In genomic region chr16:4333308-4333638, GRCh38 we compare ENCODE assay signal across 26 cellular contexts. TPM values are rescaled to one million over a fixed set of nuclear protein-coding genes. Genes with fewer than 3 reads are reported as not detected.
A peak's percentile ranks its signal among the peaks of the same experiment; 100 is the strongest.
DNase-seq lines count a peak whose midpoint lies in the region; ATAC-seq, FAIRE-seq and TF ChIP-seq lines count a peak whose summit lies in the region.
"Had no signal": no experiment of that assay in that cellular context is flagged by ENCODE, and none has a peak within 500 bp of the region (broad histone marks: within the 10 kb centered on the region; RNA-seq: fewer than 3 reads in every experiment).

No MANE protein-coding gene starts in this region.

- BruUV-seq in IMR-90 (replicated peaks; lab: Mats Ljungman, UMichigan): no TSS peak

- H3K4ac ChIP-seq in IMR-90 (ENCODE audit: low read depth, low read length) (no peak overlapping the region), neuronal stem cell (ENCODE audit: low read length) (no peak overlapping the region)

- no peak overlapping the region for H2BK20ac ChIP-seq in IMR-90 (ENCODE audit: low read depth, low read length)

- H3K27ac ChIP-seq in A549 (no peak overlapping the region), IMR-90 (ENCODE audit: insufficient read depth, low read length) (no peak overlapping the region), neuronal stem cell (replicated peaks; ENCODE audit: low read length) (no peak overlapping the region)
- H3K27ac ChIP-seq: 22Rv1, BLaER1 had no signal

- no peak overlapping the region for H4K91ac ChIP-seq in IMR-90 (ENCODE audit: insufficient read depth, low read depth, low read length)
- H4K91ac ChIP-seq in neuronal stem cell (ENCODE audit: low read depth, low read length, poor library complexity): no peak overlapping the region

- H2BK5ac ChIP-seq in IMR-90 (ENCODE audit: low read depth, low read length, poor library complexity, severe bottlenecking) (no peak overlapping the region), neuronal stem cell (ENCODE audit: low read length) (peak overlapping the region; percentile 84)

- DNase-seq in A549 (ENCODE audit: low read depth in 1 of 2, low spot score in 1 of 2) (no peak), IMR-90 (no peak), neuronal stem cell (ENCODE audit: low spot score) (no peak), Right ventricle myocardium superior (no peak), NCI-H128 (lab: John Stamatoyannopoulos, UW; ENCODE audit: unreplicated experiment) (no peak)
- DNase-seq in activated CD8-positive, alpha-beta memory T cell treated with anti-CD3 and anti-CD28 coated beads, Interleukin-2, amount 10 ng/mL, durations not matched to agents 7 days and 5 days: no peak
- DNase-seq: ACHN; BE2C; C1 segment of cervical spinal cord; CD4-positive, alpha-beta memory T cell; CD4-positive, CD25-positive, alpha-beta regulatory T cell; CD8-positive, alpha-beta memory T cell; COR-L47; DMS 273 treated with DMSO at 0.1 percent for 48 hours; DMS153; DMS53; DMS79; DND-41; EL; GDM1 had no signal

- H3K9me3 ChIP-seq in A549 (no peaks in the 10 kb centered on the region), IMR-90 (ENCODE audit: control insufficient read depth, insufficient read depth, low read length) (no peaks in the 10 kb centered on the region), neuronal stem cell (replicated peaks in 1 of 2; ENCODE audit: control insufficient read depth in 2 of 2, insufficient read depth in 1 of 2, low read depth in 1 of 2, low read length in 2 of 2) (no peaks in the 10 kb centered on the region)
- H3K9me3 ChIP-seq: BE2C, BLaER1 had no signal

- no peak overlapping the region for H3K56ac ChIP-seq in IMR-90 (ENCODE audit: extremely low read depth, insufficient read depth, low read length)

- TF ChIP-seq POLR2A in A549 (IDR thresholded peaks at IDR 0.05; ENCODE audit: low read length) (no peak), IMR-90 (IDR thresholded peaks at IDR 0.05; ENCODE audit: low read depth, low read length) (no peak)

- H2AK5ac ChIP-seq in IMR-90 (ENCODE audit: low read depth, low read length) (no peak overlapping the region), neuronal stem cell (ENCODE audit: low read depth, low read length) (peak overlapping the region; percentile 70)

- no peak overlapping the region for H3K27ac Mint-ChIP-seq in activated CD8-positive, alpha-beta memory T cell treated with anti-CD3 and anti-CD28 coated beads, Interleukin-2, amount 10 ng/mL, durations not matched to agents 7 days and 5 days
- H3K27ac Mint-ChIP-seq: CD14-positive monocyte; CD4-positive, CD25-positive, alpha-beta regulatory T cell had no signal

- peaks cover 35% of the 10 kb centered on the region for H3K36me3 ChIP-seq in IMR-90 (ENCODE audit: control insufficient read depth, insufficient read depth, low read length)
- H3K36me3 ChIP-seq in neuronal stem cell (replicated peaks in 1 of 2; ENCODE audit: control insufficient read depth in 2 of 2, insufficient read depth in 2 of 2, low read length in 2 of 2): peaks cover 17 to 58% of the 10 kb centered on the region in 2 donors

- FAIRE-seq in A549 (lab: Jason Lieb, UNC): no peak
- FAIRE-seq: GM12878, GM12892, GM18507 had no signal

- H3K4me1 Mint-ChIP-seq in activated CD8-positive, alpha-beta memory T cell treated with anti-CD3 and anti-CD28 coated beads, Interleukin-2, amount 10 ng/mL, durations not matched to agents 7 days and 5 days: peaks cover 2% of the 10 kb centered on the region

- H2BK15ac ChIP-seq in IMR-90 (ENCODE audit: low read depth, low read length): no peak overlapping the region
- H2BK15ac ChIP-seq in neuronal stem cell (ENCODE audit: low read length): no peak overlapping the region

- H3K18ac ChIP-seq in IMR-90 (ENCODE audit: low read depth, low read length): no peak overlapping the region
- H3K18ac ChIP-seq in neuronal stem cell (ENCODE audit: low read length): no peak overlapping the region

- intact Hi-C loops in IMR-90 (cut with micrococcal nuclease): loop anchor here (5.0 kb wide), 1 partner anchor 216 kb away; the partner anchor contains the start of gene ADCY9
- intact Hi-C loops in Right ventricle myocardium superior (cut with DNase I): no loop called here

- no peak overlapping the region for H3K14ac ChIP-seq in IMR-90 (replicated peaks; ENCODE audit: low read depth, low read length)
- peak overlapping the region; percentile 63 for H3K14ac ChIP-seq in neuronal stem cell (ENCODE audit: low read length)

- no peak for TF ChIP-seq RAD21 in A549 (conservative IDR thresholded peaks at IDR 0.05 in 1 of 2, IDR thresholded peaks at IDR 0.05 in 1 of 2)
- no peak for TF ChIP-seq RAD21 in IMR-90 (IDR thresholded peaks at IDR 0.05; ENCODE audit: low read length)

- H2BK120ac ChIP-seq in IMR-90 (ENCODE audit: low read depth, low read length): no peak overlapping the region
- no peak overlapping the region for H2BK120ac ChIP-seq in neuronal stem cell (ENCODE audit: low read depth, low read length)

- no peak overlapping the region for H2BK12ac ChIP-seq in neuronal stem cell (ENCODE audit: low read length)

- H3K27me3 ChIP-seq in IMR-90 (ENCODE audit: control insufficient read depth, insufficient read depth, low read length): no peaks in the 10 kb centered on the region
- no peaks in the 10 kb centered on the region for H3K27me3 ChIP-seq in neuronal stem cell (ENCODE audit: control insufficient read depth in 3 of 3, insufficient read depth in 3 of 3, low read depth in 1 of 3, low read length in 3 of 3)
- H3K27me3 ChIP-seq: BE2C, BLaER1 had no signal

- POLR2A ChIA-PET in A549 (lab: Yijun Ruan, JAX) (no interaction called here), IMR-90 (lab: Charles Lee; ENCODE audit: unreplicated experiment) (no interaction called here)

- ATAC-seq in A549 (no peak), IMR-90 (ENCODE audit: low read depth) (no peak), Right ventricle myocardium superior (ENCODE audit: poor library complexity) (no peak)
- no peak for ATAC-seq in activated CD8-positive, alpha-beta memory T cell treated with anti-CD3 and anti-CD28 coated beads, Interleukin-2, amount 10 ng/mL, durations not matched to agents 7 days and 5 days
- ATAC-seq: GM12878 had no signal

- in situ Hi-C loops in IMR-90 (cut with MboI; ENCODE audit: low sequenced_read_pairs): loop anchor here (5.0 to 10.0 kb wide), 2 partner anchors 131 to 348 kb away; no protein-coding TSS in a partner anchor

- no peak overlapping the region for H3K4me3 ChIP-seq in A549
- H3K4me3 ChIP-seq in IMR-90 (ENCODE audit: insufficient read depth, low read depth, low read length): no peak overlapping the region
- H3K4me3 ChIP-seq in neuronal stem cell (ENCODE audit: low read length in 2 of 2): no peak overlapping the region
- H3K4me3 ChIP-seq: BLaER1, GM12878 had no signal

- dilution Hi-C loops in IMR-90 (cut with HindIII; ENCODE audit: low sequenced_read_pairs, unreplicated experiment): no loop called here

- H3K36me3 Mint-ChIP-seq in activated CD8-positive, alpha-beta memory T cell treated with anti-CD3 and anti-CD28 coated beads, Interleukin-2, amount 10 ng/mL, durations not matched to agents 7 days and 5 days: no peaks in the 10 kb centered on the region
- H3K36me3 Mint-ChIP-seq: CD4-positive, CD25-positive, alpha-beta regulatory T cell; CD8-positive, alpha-beta memory T cell had no signal

- H2AK9ac ChIP-seq in IMR-90 (replicated peaks; ENCODE audit: low read depth, low read length, poor library complexity): no peak overlapping the region

- 95% methylated on average over 9 of the region's 9 CpGs for WGBS in A549 (ENCODE audit: missing lambda C conversion rate)
- WGBS in IMR-90 (ENCODE audit: extremely low coverage in 2 of 2, insufficient read length in 1 of 2), 2 experiments: 80% methylated on average over 1 of the region's 9 CpGs; no CpG with 5 or more reads in 1 of the 2 experiments
- no CpG with 5 or more reads among the region's 9 CpGs for WGBS in neuronal stem cell (ENCODE audit: extremely low coverage in 2 of 2, insufficient read length in 2 of 2, insufficient replicate concordance in 1 of 2), 2 donors

- peaks cover 8% of the 10 kb centered on the region for H3K9me1 ChIP-seq in IMR-90 (ENCODE audit: insufficient read depth, low read length)

- peaks cover 61% of the 10 kb centered on the region for H4K20me1 ChIP-seq in IMR-90 (ENCODE audit: insufficient read depth, low read length)

- H3K9me3 Mint-ChIP-seq in activated CD8-positive, alpha-beta memory T cell treated with anti-CD3 and anti-CD28 coated beads, Interleukin-2, amount 10 ng/mL, durations not matched to agents 7 days and 5 days (ENCODE audit: low read depth): no peaks in the 10 kb centered on the region
- H3K9me3 Mint-ChIP-seq: CD4-positive, alpha-beta memory T cell; CD4-positive, CD25-positive, alpha-beta regulatory T cell; CD8-positive, alpha-beta memory T cell had no signal

- no peak overlapping the region for H3K4me2 ChIP-seq in A549
- no peak overlapping the region for H3K4me2 ChIP-seq in IMR-90 (ENCODE audit: low read depth, low read length)
- no peak overlapping the region for H3K4me2 ChIP-seq in neuronal stem cell (ENCODE audit: insufficient read depth, low read length, poor library complexity, severe bottlenecking)
- H3K4me2 ChIP-seq: BLaER1 had no signal

- H3K4me3 Mint-ChIP-seq in activated CD8-positive, alpha-beta memory T cell treated with anti-CD3 and anti-CD28 coated beads, Interleukin-2, amount 10 ng/mL, durations not matched to agents 7 days and 5 days: no peak overlapping the region
- H3K4me3 Mint-ChIP-seq: CD14-positive monocyte; CD4-positive, alpha-beta memory T cell; CD4-positive, CD25-positive, alpha-beta regulatory T cell; CD8-positive, alpha-beta memory T cell had no signal

- H3K23ac ChIP-seq in IMR-90 (ENCODE audit: low read depth, low read length) (no peak overlapping the region), neuronal stem cell (ENCODE audit: low read depth, low read length, poor library complexity) (peak overlapping the region; percentile 31)

- CTCF ChIA-PET in A549 (lab: Yijun Ruan, JAX): interaction anchor here (0.7 to 22.8 kb wide), 11 partner anchors 7 to 1181 kb away, joined by 3 to 423 read pairs (median 27); partner anchors contain the start of genes GLIS2 and TFAP4
- CTCF ChIA-PET in IMR-90 (lab: Yijun Ruan, JAX): interaction anchor here (1.1 kb wide), 1 partner anchor 70 kb away, joined by 3 read pairs; no protein-coding TSS in a partner anchor
- CTCF ChIA-PET in activated CD8-positive, alpha-beta memory T cell treated with anti-CD3 and anti-CD28 coated beads, Interleukin-2, amount 10 ng/mL, durations not matched to agents 7 days and 5 days (lab: Charles Lee): interaction anchor here (1.6 kb wide), 1 partner anchor 27 kb away, joined by 5 read pairs; no protein-coding TSS in a partner anchor

- H3K9ac ChIP-seq in IMR-90 (ENCODE audit: low read depth, low read length) (no peak overlapping the region), neuronal stem cell (ENCODE audit: low read depth, low read length, poor library complexity) (peak overlapping the region; percentile 60)
- H3K9ac ChIP-seq: BLaER1 had no signal

- H4K8ac ChIP-seq in IMR-90 (ENCODE audit: low read depth in 2 of 2, low read length in 2 of 2) (no peak overlapping the region), neuronal stem cell (ENCODE audit: low read depth, low read length) (no peak overlapping the region)

- H2AFZ ChIP-seq in IMR-90 (replicated peaks; ENCODE audit: low read length, poor library complexity) (peak overlapping the region; percentile 58), neuronal stem cell (ENCODE audit: low read length) (no peak overlapping the region)

- H4K5ac ChIP-seq in IMR-90 (ENCODE audit: low read depth, low read length): no peak overlapping the region

- peaks cover 27% of the 10 kb centered on the region for H3K4me1 ChIP-seq in A549
- peaks cover 13% of the 10 kb centered on the region for H3K4me1 ChIP-seq in IMR-90 (ENCODE audit: control insufficient read depth, insufficient read depth, low read length)
- peaks cover 3 to 9% of the 10 kb centered on the region in 2 donors for H3K4me1 ChIP-seq in neuronal stem cell (ENCODE audit: control insufficient read depth in 2 of 2, insufficient read depth in 1 of 2, low read depth in 1 of 2, low read length in 2 of 2)

- TF ChIP-seq CTCF in A549 (IDR thresholded peaks at IDR 0.05) (no peak), IMR-90 (conservative IDR thresholded peaks at IDR 0.05; ENCODE audit: low read depth, low read length) (no peak)

- TF ChIP-seq EP300 in A549 (IDR thresholded peaks at IDR 0.05): no peak

- peaks cover 6% of the 10 kb centered on the region for H3K27me3 Mint-ChIP-seq in activated CD8-positive, alpha-beta memory T cell treated with anti-CD3 and anti-CD28 coated beads, Interleukin-2, amount 10 ng/mL, durations not matched to agents 7 days and 5 days
- H3K27me3 Mint-ChIP-seq: CD4-positive, alpha-beta memory T cell had no signal

- H3K79me1 ChIP-seq in IMR-90 (ENCODE audit: low read depth in 1 of 2, low read length in 2 of 2): peaks cover 12 to 68% of the 10 kb centered on the region in 2 experiments; a peak in 3 of 4 replicates
- peaks cover 25% of the 10 kb centered on the region for H3K79me1 ChIP-seq in neuronal stem cell (ENCODE audit: low read depth, low read length)

RNA-seq across cellular contexts. Expression of gene GLIS2, which starts 17.4 kb away (rescaled TPM):
- polyA plus RNA-seq in A549 (2011; rRNA removed) (5.5 and 6.8 TPM in 2 replicates), A549 (2017; fragmentation: RNase III; extraction: RNeasy Plus Mini Kit Qiagen cat#74134 plus additional on column Dnase treatment) (15.8 to 19.5 TPM (median 16.3 TPM) in 3 replicates), IMR-90 (2012; rRNA removed) (8.4 and 9.0 TPM in 2 replicates)
- 20.8 and 29.4 TPM in 2 replicates for polyA plus RNA-seq in A549 (2012; cell fraction: cytosol; rRNA removed)
- 37.1 and 54.5 TPM in 2 replicates for polyA plus RNA-seq in A549 (2012; cell fraction: nucleus; rRNA removed)
- 3.3 and 6.4 TPM in 2 replicates for polyA minus RNA-seq in A549 (2011; rRNA and poly(A)+ RNA removed)
- total RNA-seq in IMR-90 (2012; rRNA removed) (0.36 and 0.56 TPM in 2 replicates), Right ventricle myocardium superior (14.6 TPM)
- polyA plus RNA-seq in IMR-90 (2012; cell fraction: cytosol; rRNA removed): 6.1 and 12.6 TPM in 2 replicates
- polyA plus RNA-seq in IMR-90 (2012; cell fraction: nucleus; rRNA removed; ENCODE audit: low replicate concordance): 15.5 and 36.4 TPM in 2 replicates
- polyA plus RNA-seq in neuronal stem cell (2013, experiment 1 of 2): 7.6 TPM
- 7.9 TPM for polyA plus RNA-seq in neuronal stem cell (2013, experiment 2 of 2)
- under 1 TPM; 0.55 to 0.63 TPM for total RNA-seq in activated CD8-positive, alpha-beta memory T cell treated with anti-CD3 and anti-CD28 coated beads, Interleukin-2, amount 10 ng/mL, durations not matched to agents 7 days and 5 days
- total RNA-seq: CD4-positive, CD25-positive, alpha-beta regulatory T cell had no signal
- polyA plus RNA-seq: CD14-positive monocyte; CD4-positive, alpha-beta memory T cell; CD8-positive, alpha-beta memory T cell had no signal

RNA-seq across cellular contexts. Expression of gene PAM16, which starts 17.8 kb away (rescaled TPM):
- polyA plus RNA-seq in A549 (2011; rRNA removed) (42.5 and 55.1 TPM in 2 replicates), A549 (2017; fragmentation: RNase III; extraction: RNeasy Plus Mini Kit Qiagen cat#74134 plus additional on column Dnase treatment) (58.7 to 64.3 TPM (median 59.1 TPM) in 3 replicates), IMR-90 (2012; rRNA removed) (48.4 and 69.5 TPM in 2 replicates)
- 169 and 194 TPM in 2 replicates for polyA plus RNA-seq in A549 (2012; cell fraction: cytosol; rRNA removed)
- 144 and 160 TPM in 2 replicates for polyA plus RNA-seq in A549 (2012; cell fraction: nucleus; rRNA removed)
- polyA minus RNA-seq in A549 (2011; rRNA and poly(A)+ RNA removed): 9.2 and 9.3 TPM in 2 replicates
- total RNA-seq in IMR-90 (2012; rRNA removed) (17.9 and 25.6 TPM in 2 replicates), Right ventricle myocardium superior (74.0 TPM)
- 84.0 and 105 TPM in 2 replicates for polyA plus RNA-seq in IMR-90 (2012; cell fraction: cytosol; rRNA removed)
- polyA plus RNA-seq in IMR-90 (2012; cell fraction: nucleus; rRNA removed; ENCODE audit: low replicate concordance): 70.0 and 101 TPM in 2 replicates
- polyA plus RNA-seq in neuronal stem cell (2013, experiment 1 of 2): 76.9 TPM
- polyA plus RNA-seq in neuronal stem cell (2013, experiment 2 of 2): 74.7 TPM
- total RNA-seq in activated CD8-positive, alpha-beta memory T cell treated with anti-CD3 and anti-CD28 coated beads, Interleukin-2, amount 10 ng/mL, durations not matched to agents 7 days and 5 days: 10 to 100 TPM; 47.5 to 49.4 TPM

RNA-seq across cellular contexts. Expression of gene VASN, which starts 38.4 kb away (rescaled TPM):
- polyA plus RNA-seq in A549 (2011; rRNA removed) (2.0 and 2.3 TPM in 2 replicates), A549 (2017; fragmentation: RNase III; extraction: RNeasy Plus Mini Kit Qiagen cat#74134 plus additional on column Dnase treatment) (4.0 to 4.7 TPM (median 4.2 TPM) in 3 replicates), IMR-90 (2012; rRNA removed) (83.8 and 87.2 TPM in 2 replicates)
- polyA plus RNA-seq in A549 (2012; cell fraction: cytosol; rRNA removed): 6.1 and 9.5 TPM in 2 replicates
- polyA plus RNA-seq in A549 (2012; cell fraction: nucleus; rRNA removed): 14.0 and 32.6 TPM in 2 replicates
- 1.3 and 1.8 TPM in 2 replicates for polyA minus RNA-seq in A549 (2011; rRNA and poly(A)+ RNA removed)
- total RNA-seq in IMR-90 (2012; rRNA removed) (9.3 and 10.3 TPM in 2 replicates), Right ventricle myocardium superior (5.7 TPM)
- polyA plus RNA-seq in IMR-90 (2012; cell fraction: cytosol; rRNA removed): 83.6 and 183 TPM in 2 replicates
- 42.8 and 134 TPM in 2 replicates for polyA plus RNA-seq in IMR-90 (2012; cell fraction: nucleus; rRNA removed; ENCODE audit: low replicate concordance)
- 7.8 TPM for polyA plus RNA-seq in neuronal stem cell (2013, experiment 1 of 2)
- 7.6 TPM for polyA plus RNA-seq in neuronal stem cell (2013, experiment 2 of 2)
- total RNA-seq in activated CD8-positive, alpha-beta memory T cell treated with anti-CD3 and anti-CD28 coated beads, Interleukin-2, amount 10 ng/mL, durations not matched to agents 7 days and 5 days: not detected
- polyA plus RNA-seq: CD14-positive monocyte; CD8-positive, alpha-beta memory T cell had no signal
